27 cellular contexts compared by ENCODE assay signal in genomic region chr3:34001990-34002389, GRCh38.
"Had no signal": no experiment of that assay in that cellular context is flagged by ENCODE, and none has a peak within 500 bp of the region (broad histone marks: within the 10 kb centered on the region; RNA-seq: fewer than 3 reads in every experiment).

No MANE protein-coding gene starts in this region.

- H3K27me3 ChIP-seq: ascending aorta had no signal

- DNase-seq: activated B cell treated with CpG ODN at 0.5 μM for 24 hours; activated CD4-positive, alpha-beta memory T cell treated with anti-CD3 and anti-CD28 coated beads for 36 hours; activated CD4-positive, alpha-beta T cell treated with anti-CD3 and anti-CD28 coated beads for 4 hours; activated CD4-positive, alpha-beta T cell treated with anti-CD3 and anti-CD28 coated beads, Interleukin-2, amount 10 ng/mL, durations not matched to agents 24 days and 14 days; activated CD4-positive, alpha-beta T cell treated with anti-CD3 and anti-CD28 coated beads, Interleukin-2, amount 50 U/mL, for 1 hour; activated CD4-positive, alpha-beta T cell treated with anti-CD3 and anti-CD28 coated beads, Interleukin-2, amount 50 U/mL, for 4 hours; activated CD4-positive, CD25-positive, alpha-beta regulatory T cell treated with anti-CD3 and anti-CD28 coated beads, Interleukin-2, amount 50 U/mL, for 72 hours; activated CD8-positive, alpha-beta memory T cell treated with anti-CD3 and anti-CD28 coated beads, Interleukin-2, amount 10 ng/mL, durations not matched to agents 7 days and 5 days; activated CD8-positive, alpha-beta memory T cell treated with anti-CD3 and anti-CD28 coated beads, Interleukin-2, amount 50 U/mL, for 48 hours; activated CD8-positive, alpha-beta T cell treated with anti-CD3 and anti-CD28 coated beads for 36 hours; activated effector memory CD4-positive, alpha-beta T cell treated with Interleukin-2 at 50 U/mL for 16 hours; activated gamma-delta T cell; activated naive CD4-positive, alpha-beta T cell treated with anti-CD3 and anti-CD28 coated beads, Interleukin-2, amount 10 ng/mL, durations not matched to agents 7 days and 5 days; activated naive CD4-positive, alpha-beta T cell treated with Interleukin-2 at 50 U/mL for 16 hours; activated naive CD8-positive, alpha-beta T cell treated with anti-CD3 and anti-CD28 coated beads, Interleukin-2, amount 10 ng/mL, durations not matched to agents 7 days and 5 days; activated naive CD8-positive, alpha-beta T cell treated with anti-CD3 and anti-CD28 coated beads, Interleukin-2, amount 50 U/mL, for 24 hours; activated T-cell treated with anti-CD3 and anti-CD28 coated beads, Interleukin-2, amount 50 U/mL, for 24 hours; activated T-cell treated with anti-CD3 and anti-CD28 coated beads, Interleukin-2, amount 50 U/mL, for 48 hours; amygdala; anterior cingulate cortex; central memory CD4-positive, alpha-beta T cell; T-helper 1 cell; T-helper 2 cell; T-helper 9 cell had no signal

- ATAC-seq: activated CD8-positive, alpha-beta memory T cell treated with anti-CD3 and anti-CD28 coated beads, Interleukin-2, amount 10 ng/mL, durations not matched to agents 7 days and 5 days; activated CD8-positive, alpha-beta T cell treated with anti-CD3 and anti-CD28 coated beads for 36 hours; activated naive CD8-positive, alpha-beta T cell treated with anti-CD3 and anti-CD28 coated beads, Interleukin-2, amount 50 U/mL, for 24 hours had no signal

- H3K4me3 ChIP-seq: ascending aorta had no signal

- H3K9me3 ChIP-seq: ascending aorta had no signal

- H3K27ac ChIP-seq: ascending aorta, VCaP had no signal

- H3K36me3 ChIP-seq: ascending aorta had no signal

- FAIRE-seq: TTC549 had no signal

- H3K4me1 ChIP-seq: ascending aorta had no signal
